In genomic region chr7:73830872-73831655, GRCh38 we compare ENCODE assay signal across 1 cellular context.
TF ChIP-seq lines count a peak whose summit lies in the region.

Gene CLDN4, plus strand, starts transcription at chr7:73830996. Its CDS starts 206 bp downstream, at chr7:73831202.

TF ChIP-seq in IMR-90, 13 proteins besides CTCF, POLR2A, EP300 and RAD21 (continued from another document):
- no peak for TF ChIP-seq MAFK (IDR thresholded peaks at IDR 0.05; ENCODE audit: low read depth, low read length)
- no peak for TF ChIP-seq CEBPB (IDR thresholded peaks at IDR 0.05; ENCODE audit: low read depth, low read length)
- TF ChIP-seq FOS (IDR thresholded peaks at IDR 0.05; ENCODE audit: low read depth, low read length) = no peak
- TF ChIP-seq ELK1 (IDR thresholded peaks at IDR 0.05; ENCODE audit: borderline replicate concordance, low read depth, low read length) = no peak
- no peak for TF ChIP-seq USF2 (IDR thresholded peaks at IDR 0.05; ENCODE audit: low read depth, low read length)
